Comparison of ENCODE assay signal across 8 cellular contexts in genomic region chr2:64859208-64860161, GRCh38.
DNase-seq lines count a peak whose midpoint lies in the region; ATAC-seq and TF ChIP-seq lines count a peak whose summit lies in the region.

No MANE protein-coding gene starts in this region.

- intact Hi-C loops in HCT116 (cut with micrococcal nuclease), result loop anchor here (2.0 kb wide), 1 partner anchor 21 kb away; no protein-coding TSS in a partner anchor
- intact Hi-C loops in sigmoid colon (cut with DNase I), result loop anchor here (1.0 to 2.0 kb wide), 2 partner anchors 91 to 207 kb away; partner anchors contain the start of gene SERTAD2

- H3K27ac Mint-ChIP-seq in activated CD8-positive, alpha-beta T cell treated with anti-CD3 and anti-CD28 coated beads, Interleukin-2, amount 10 ng/mL, durations not matched to agents 7 days and 5 days, result no peak overlapping the region

- H3K9me3 ChIP-seq in HCT116 (ENCODE audit: control insufficient read depth in 1 of 2, insufficient read depth in 1 of 2, low read depth in 1 of 2, low read length in 2 of 2) (peaks cover 0 to 11% of the 10 kb centered on the region in 2 experiments; a peak in 1 of 4 replicates), iPS-20b (ENCODE audit: insufficient read depth, low read depth, low read length) (no peaks in the 10 kb centered on the region; the same call in 1 of the 2 replicates), sigmoid colon (no peaks in the 10 kb centered on the region)

- peak overlapping the region; percentile 34 to 47 for H3K4me3 ChIP-seq in HCT116 (replicated peaks in 1 of 2; ENCODE audit: low read depth in 1 of 2, low read length in 2 of 2)
- H3K4me3 ChIP-seq in brain microvascular endothelial cell (ENCODE audit: low read depth, low read length), result peak overlapping the region; percentile 43
- peak overlapping the region; percentile 70 for H3K4me3 ChIP-seq in iPS-20b (ENCODE audit: low read length)
- peak overlapping the region; percentile 26 to 57 (median 48) for H3K4me3 ChIP-seq in sigmoid colon

- H3K36me3 ChIP-seq in HCT116 (ENCODE audit: control insufficient read depth in 1 of 2, insufficient read depth in 2 of 2, low read length in 2 of 2) (no peaks in the 10 kb centered on the region), brain microvascular endothelial cell (replicated peaks) (no peaks in the 10 kb centered on the region), iPS-20b (ENCODE audit: insufficient read depth, low read depth, low read length) (no peaks in the 10 kb centered on the region), sigmoid colon (no peaks in the 10 kb centered on the region)

- no peaks in the 10 kb centered on the region for H3K79me2 ChIP-seq in HCT116 (ENCODE audit: insufficient read depth, low read length)

- no peaks in the 10 kb centered on the region for H3K9me3 Mint-ChIP-seq in activated CD8-positive, alpha-beta T cell treated with anti-CD3 and anti-CD28 coated beads, Interleukin-2, amount 10 ng/mL, durations not matched to agents 7 days and 5 days (ENCODE audit: insufficient read depth)

- POLR2A ChIA-PET in HCT116 (lab: Charles Lee), result interaction anchor here (0.9 to 3.3 kb wide), 11 partner anchors 11 to 213 kb away, joined by 3 to 47 read pairs (median 4); partner anchors contain the start of gene SERTAD2
- POLR2A ChIA-PET in activated CD8-positive, alpha-beta T cell treated with anti-CD3 and anti-CD28 coated beads, Interleukin-2, amount 10 ng/mL, durations not matched to agents 7 days and 5 days (lab: Charles Lee), result interaction anchor here (1.1 to 2.2 kb wide), 3 partner anchors 11 to 112 kb away, joined by 3 to 9 read pairs (median 4); no protein-coding TSS in a partner anchor

- H3K27me3 ChIP-seq in HCT116 (ENCODE audit: insufficient read depth, low read length), result no peaks in the 10 kb centered on the region
- H3K27me3 ChIP-seq in brain microvascular endothelial cell (replicated peaks), result no peaks in the 10 kb centered on the region
- peaks cover 75% of the 10 kb centered on the region for H3K27me3 ChIP-seq in iPS-20b (ENCODE audit: insufficient read depth, low read length)
- H3K27me3 ChIP-seq in sigmoid colon, result no peaks in the 10 kb centered on the region

- no peaks in the 10 kb centered on the region for H3K36me3 Mint-ChIP-seq in activated CD8-positive, alpha-beta T cell treated with anti-CD3 and anti-CD28 coated beads, Interleukin-2, amount 10 ng/mL, durations not matched to agents 7 days and 5 days (ENCODE audit: low read depth)

- peak overlapping the region; percentile 72 for H3K4me2 ChIP-seq in HCT116 (ENCODE audit: low read length)

- peak; percentile 46 for TF ChIP-seq POLR2A in HCT116 (IDR thresholded peaks at IDR 0.05; ENCODE audit: borderline replicate concordance, extremely low read depth, insufficient read depth, insufficient read length)
- TF ChIP-seq POLR2A in sigmoid colon (IDR thresholded peaks at IDR 0.05), result peak in 1 of 2 donors; percentile 23

- H3K27me3 Mint-ChIP-seq in activated CD8-positive, alpha-beta T cell treated with anti-CD3 and anti-CD28 coated beads, Interleukin-2, amount 10 ng/mL, durations not matched to agents 7 days and 5 days (ENCODE audit: low read depth), result no peaks in the 10 kb centered on the region

- H3K9ac ChIP-seq in HCT116 (ENCODE audit: low read length) (peak overlapping the region; percentile 67), iPS-20b (ENCODE audit: low read depth, low read length) (peak overlapping the region; percentile 35; the same call in 1 of the 2 replicates)

- DNase-seq in EL (peak; percentile 93), HCT116 (ENCODE audit: low read depth, low spot score) (peak; percentile 63), NCI-H510A treated with DMSO at 0.1 percent for 48 hours (lab: John Stamatoyannopoulos, UW) (peak; percentile 88), brain microvascular endothelial cell (peak; percentile 72), sigmoid colon (peak; percentile 97), NCI-H128 (lab: John Stamatoyannopoulos, UW; ENCODE audit: unreplicated experiment) (no peak)
- DNase-seq in activated CD8-positive, alpha-beta T cell treated with anti-CD3 and anti-CD28 coated beads, Interleukin-2, amount 10 ng/mL, durations not matched to agents 7 days and 5 days, result no peak

- peaks cover 7% of the 10 kb centered on the region for H3K4me1 Mint-ChIP-seq in activated CD8-positive, alpha-beta T cell treated with anti-CD3 and anti-CD28 coated beads, Interleukin-2, amount 10 ng/mL, durations not matched to agents 7 days and 5 days (ENCODE audit: low read depth)

- H3K27ac ChIP-seq in HCT116 (ENCODE audit: low read depth, low read length), result peak overlapping the region; percentile 97
- H3K27ac ChIP-seq in brain microvascular endothelial cell, result peak overlapping the region; percentile 50
- no peak overlapping the region for H3K27ac ChIP-seq in iPS-20b (ENCODE audit: low read length)
- H3K27ac ChIP-seq in sigmoid colon, result peak overlapping the region; percentile 91 to 97 (median 96)

- H3K4me3 Mint-ChIP-seq in activated CD8-positive, alpha-beta T cell treated with anti-CD3 and anti-CD28 coated beads, Interleukin-2, amount 10 ng/mL, durations not matched to agents 7 days and 5 days, result no peak overlapping the region

- TSS peak; percentile 75 for BruUV-seq in HCT116 (replicated peaks; lab: Mats Ljungman, UMichigan)

- CTCF ChIA-PET in HCT116 (lab: Charles Lee), result interaction anchor here (0.5 to 2.9 kb wide), 11 partner anchors 11 to 712 kb away, joined by 3 to 16 read pairs (median 5); partner anchors contain the start of genes AFTPH and SERTAD2
- CTCF ChIA-PET in activated CD8-positive, alpha-beta T cell treated with anti-CD3 and anti-CD28 coated beads, Interleukin-2, amount 10 ng/mL, durations not matched to agents 7 days and 5 days (lab: Charles Lee), result interaction anchor here (0.8 to 2.4 kb wide), 12 partner anchors 14 to 529 kb away, joined by 3 to 10 read pairs (median 3); no protein-coding TSS in a partner anchor

- no peak overlapping the region for H2AFZ ChIP-seq in HCT116 (ENCODE audit: low read depth, low read length, poor library complexity, severe bottlenecking)

- peak; percentile 83 for ATAC-seq in HCT116
- no peak for ATAC-seq in activated CD8-positive, alpha-beta T cell treated with anti-CD3 and anti-CD28 coated beads, Interleukin-2, amount 10 ng/mL, durations not matched to agents 7 days and 5 days

- peak in 1 of 4 donors; percentile 20 for TF ChIP-seq EP300 in sigmoid colon (IDR thresholded peaks at IDR 0.05)

- no peak for TF ChIP-seq RAD21 in HCT116 (IDR thresholded peaks at IDR 0.05; ENCODE audit: low read depth)

- 3 to 10% methylated on average over 63 of the region's 63 CpGs for WGBS in sigmoid colon, 2 donors

- H3K9me2 ChIP-seq in HCT116 (ENCODE audit: insufficient read depth), result no peaks in the 10 kb centered on the region

- H4K20me1 ChIP-seq in HCT116 (ENCODE audit: insufficient read depth), result no peaks in the 10 kb centered on the region

- H3K4me1 ChIP-seq in HCT116 (ENCODE audit: control insufficient read depth in 1 of 2, insufficient read depth in 2 of 2, low read length in 2 of 2) (peaks cover 42 to 83% of the 10 kb centered on the region in 2 experiments), iPS-20b (ENCODE audit: insufficient read depth, low read length) (peaks cover 26% of the 10 kb centered on the region), sigmoid colon (peaks cover 0 to 46% (median 40%) of the 10 kb centered on the region in 4 donors)

- RAD21 ChIA-PET in HCT116 (lab: Charles Lee; ENCODE audit: low non-redundant PET in 1 of 2, low total read pairs in 2 of 2, uncharacterized antibody in 2 of 2, unreplicated experiment in 2 of 2), result interaction anchor here (0.7 to 1.8 kb wide), 5 partner anchors 20 to 108 kb away, joined by 3 to 7 read pairs (median 6); no protein-coding TSS in a partner anchor

- peak in 1 of 3 experiments; percentile 19; a peak in 1 of 6 replicates for TF ChIP-seq CTCF in HCT116 (IDR thresholded peaks at IDR 0.05 in 2 of 3, conservative IDR thresholded peaks at IDR 0.05 in 1 of 3; ENCODE audit: borderline replicate concordance in 1 of 3, insufficient read depth in 1 of 3, low read depth in 2 of 3, low read length in 2 of 3)
- TF ChIP-seq CTCF in brain microvascular endothelial cell (IDR thresholded peaks at IDR 0.05; ENCODE audit: low read depth, low read length, missing control alignments), result no peak
- TF ChIP-seq CTCF in sigmoid colon (IDR thresholded peaks at IDR 0.05), result peak in 1 of 4 experiments; percentile 23

- in situ Hi-C loops in brain microvascular endothelial cell (cut with HindIII; ENCODE audit: low pct_ligation_motif_present, low sequenced_read_pairs), result loop anchor here (25.0 kb wide), 1 partner anchor 197 kb away; the partner anchor contains the start of gene SERTAD2

TF ChIP-seq in HCT116, 20 proteins besides CTCF, POLR2A, EP300 and RAD21:
- TF ChIP-seq YY1 (IDR thresholded peaks at IDR 0.05; ENCODE audit: extremely low read depth, insufficient replicate concordance, low read depth, low read length), result peak; percentile 64
- TF ChIP-seq CEBPB (IDR thresholded peaks at IDR 0.05; ENCODE audit: low read depth), result no peak
- peak; percentile 64 for TF ChIP-seq POLR2AphosphoS5 (IDR thresholded peaks at IDR 0.05; ENCODE audit: low read depth, low read length)
- TF ChIP-seq TCF7L2 (IDR thresholded peaks at IDR 0.05; ENCODE audit: borderline replicate concordance, extremely low read depth, insufficient read depth, insufficient read length), result peak; percentile 83
- TF ChIP-seq SRF (IDR thresholded peaks at IDR 0.05; ENCODE audit: low read depth), result no peak
- TF ChIP-seq ZFX (IDR thresholded peaks at IDR 0.05), result peak; percentile 86
- no peak for TF ChIP-seq ELF1 (IDR thresholded peaks at IDR 0.05; ENCODE audit: borderline replicate concordance, low read depth)

Comparison
In these comparisons a context has a peak if more than half of its experiments do, and no peak if none do; other contexts are left out.
1. DNase-seq: peak in EL (single experiment), HCT116 (single experiment), NCI-H510A treated with DMSO at 0.1 percent for 48 hours (single experiment), brain microvascular endothelial cell (single experiment) and sigmoid colon (single experiment); none in activated CD8-positive, alpha-beta T cell treated with anti-CD3 and anti-CD28 coated beads, Interleukin-2, amount 10 ng/mL, durations not matched to agents 7 days and 5 days (single experiment) and NCI-H128 (single experiment).
2. Peak in every context shown above with its lines, with median percentiles within 50 percentile points of each other: H3K4me3 ChIP-seq.